13 cellular contexts compared by ENCODE assay signal in the genomic region with DNA sequence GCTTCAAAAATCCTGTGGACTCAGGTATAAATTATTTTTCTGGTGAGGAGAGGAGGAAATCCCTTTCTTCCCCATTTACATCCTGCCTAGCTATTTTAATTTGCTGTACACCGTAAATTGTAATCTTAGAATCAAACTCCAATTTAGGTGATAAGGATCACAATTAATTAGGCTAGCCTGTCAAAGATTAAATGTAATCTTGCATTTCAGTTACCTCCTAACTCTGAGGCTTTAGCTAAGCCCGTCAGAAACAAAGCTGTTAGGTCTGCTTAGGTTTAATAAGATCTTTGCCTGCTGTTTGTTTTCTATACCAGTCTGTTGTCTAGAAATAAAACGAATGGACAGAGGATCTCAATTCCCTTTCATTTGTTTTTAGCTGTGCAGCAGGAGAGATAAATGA. TPM values are rescaled to one million over a fixed set of nuclear protein-coding genes. Genes with fewer than 3 reads are reported as not detected.
A peak's percentile ranks its signal among the peaks of the same experiment; 100 is the strongest.
DNase-seq lines count a peak whose midpoint lies in the region; ATAC-seq and TF ChIP-seq lines count a peak whose summit lies in the region.
"Had no signal": no experiment of that assay in that cellular context is flagged by ENCODE, and none has a peak within 500 bp of the region (broad histone marks: within the 10 kb centered on the region; RNA-seq: fewer than 3 reads in every experiment).

No MANE protein-coding gene starts in this region.

- DNase-seq in DND-41 (no peak), WERI-Rb-1 (peak; percentile 40), left colon (no peak), occipital lobe (lab: John Stamatoyannopoulos, UW) (no peak)
- DNase-seq: activated CD4-positive, alpha-beta T cell treated with anti-CD3 and anti-CD28 coated beads, Interleukin-2, amount 10 ng/mL, durations not matched to agents 7 days and 5 days; effector CD8-positive, alpha-beta T cell; NCI-H1048; NK-92 treated with Interleukin-12 subunit alpha and Interleukin-12 subunit beta, amount 100 ng/mL, for 24 hours; nucleus accumbens; stimulated activated CD4-positive, alpha-beta T cell treated with anti-CD3 and anti-CD28 coated beads, Interleukin-4, amount 100 ng/mL, for 1 hour had no signal

- TF ChIP-seq CTCF in DND-41 (IDR thresholded peaks at IDR 0.05; ENCODE audit: borderline replicate concordance, extremely low read depth, low read length, poor library complexity, severe bottlenecking), result no peak
- TF ChIP-seq CTCF in WERI-Rb-1 (IDR thresholded peaks at IDR 0.05; ENCODE audit: low read depth, low read length), result no peak

- peaks cover 12% of the 10 kb centered on the region; the same call in 1 of the 2 replicates for H4K20me1 ChIP-seq in DND-41 (ENCODE audit: insufficient read depth, low read length)

- H2AFZ ChIP-seq in DND-41 (ENCODE audit: low read depth, low read length), result no peak overlapping the region

- H3K9me3 ChIP-seq in DND-41 (ENCODE audit: insufficient read depth, low read length, severe bottlenecking) (no peaks in the 10 kb centered on the region), WERI-Rb-1 (ENCODE audit: severe bottlenecking) (no peaks in the 10 kb centered on the region)

- H3K27me3 ChIP-seq in DND-41 (ENCODE audit: insufficient read depth, low read length, poor library complexity) (no peaks in the 10 kb centered on the region), WERI-Rb-1 (ENCODE audit: insufficient read depth, low read depth, severe bottlenecking) (no peaks in the 10 kb centered on the region)

- intact Hi-C loops in left colon (cut with DNase I, micrococcal nuclease), result no loop called here

- H3K36me3 ChIP-seq in DND-41 (ENCODE audit: insufficient read depth, low read length) (no peaks in the 10 kb centered on the region; the same call in none of the 2 replicates), WERI-Rb-1 (no peaks in the 10 kb centered on the region)

- H3K79me2 ChIP-seq in DND-41 (ENCODE audit: insufficient read depth, low read length), result peaks cover 93% of the 10 kb centered on the region

- peaks cover 80% of the 10 kb centered on the region for H3K4me1 ChIP-seq in DND-41 (ENCODE audit: insufficient read depth, low read length)

- H3K27ac ChIP-seq in DND-41 (ENCODE audit: low read length), result peak overlapping the region; percentile 7
- H3K27ac ChIP-seq in WERI-Rb-1, result no peak overlapping the region
- H3K27ac ChIP-seq in skin epidermis, result peak overlapping the region in 14 of 21 experiments; percentile 3 to 71 (median 38)

- H3K4me2 ChIP-seq in DND-41 (ENCODE audit: insufficient read depth, low read length), result no peak overlapping the region

- H3K4me3 ChIP-seq in DND-41 (ENCODE audit: low read depth in 1 of 2, low read length in 2 of 2), result no peak overlapping the region
- no peak overlapping the region for H3K4me3 ChIP-seq in WERI-Rb-1 (ENCODE audit: low read depth, low read length)
- no peak overlapping the region for H3K4me3 ChIP-seq in skin epidermis

- H3K9ac ChIP-seq in DND-41 (ENCODE audit: low read depth, low read length), result no peak overlapping the region

- ATAC-seq in DND-41 (ENCODE audit: insufficient read depth, low read depth) (no peak), left colon (peak; percentile 16), GM21825 (IDR thresholded peaks at IDR 0.05; ENCODE audit: unreplicated experiment) (no peak), GM19324 (IDR thresholded peaks at IDR 0.05; ENCODE audit: low FRiP score, unreplicated experiment) (no peak)

RNA-seq across cellular contexts. Expression of a gene that starts 51.5 kb away (rescaled TPM):
- total RNA-seq in left colon (10 to 100 TPM; 67.6 to 71.4 TPM), occipital lobe (177 TPM)
